ENCODE assay signal across 8 cellular contexts in genomic region chrX:149631293-149632165, GRCh38. TPM values are rescaled to one million over a fixed set of nuclear protein-coding genes. Genes with fewer than 3 reads are reported as not detected.
DNase-seq lines count a peak whose midpoint lies in the region; ATAC-seq lines count a peak whose summit lies in the region.

TMEM185A (minus strand) TSS chrX:149631792; CDS start chrX:149631580, 212 bp downstream.

- ATAC-seq in GM19025 (IDR thresholded peaks at IDR 0.05; ENCODE audit: low read depth, unreplicated experiment) (peak; percentile 87), HG03196 (IDR thresholded peaks at IDR 0.05; ENCODE audit: unreplicated experiment) (peak; percentile 89)

- DNase-seq in AG08396 (ENCODE audit: low spot score) (peak; percentile 73), NCI-H510A (lab: John Stamatoyannopoulos, UW) (peak; percentile 47), ecto neural progenitor cell (ENCODE audit: low spot score) (peak; percentile 84), lung microvascular endothelial cell (ENCODE audit: low read depth in 2 of 2) (peak; percentile 46 to 58)
- DNase-seq in activated CD4-positive, alpha-beta T cell treated with anti-CD3 and anti-CD28 coated beads, Interleukin-2, amount 50 U/mL, for 48 hours, result peak; percentile 74 to 78
- peak; percentile 42 to 58 (median 47) for DNase-seq in stimulated activated CD4-positive, alpha-beta T cell treated with anti-CD3 and anti-CD28 coated beads, TNF-alpha, amount 100 ng/mL, for 48 hours (ENCODE audit: low read depth in 3 of 3)

RNA-seq across cellular contexts. Expression of gene TMEM185A, which starts in this region (rescaled TPM):
- 12.7 and 16.8 TPM in 2 replicates for total RNA-seq in lung microvascular endothelial cell

Comparison
In these comparisons a context has a peak if more than half of its experiments do, and no peak if none do; other contexts are left out.
1. Peak in every context shown above with its lines: DNase-seq and ATAC-seq.